In genomic region chr2:26948800-26949199, GRCh38 we compare ENCODE assay signal across 28 cellular contexts.
"Had no signal": no experiment of that assay in that cellular context is flagged by ENCODE, and none has a peak within 500 bp of the region (broad histone marks: within the 10 kb centered on the region; RNA-seq: fewer than 3 reads in every experiment).

No MANE protein-coding gene starts in this region.

- H3K4me1 ChIP-seq: colonic mucosa, foreskin keratinocyte, gastroesophageal sphincter had no signal

- H3K4me3 Mint-ChIP-seq: dendritic cell treated with granulocyte-macrophage colony-stimulating factor and Interleukin-4, amounts not matched to agents 40 ng/mL and 50 ng/mL, for 4 days; effector memory CD8-positive, alpha-beta T cell; endodermal cell had no signal

- H3K27ac Mint-ChIP-seq: dendritic cell treated with granulocyte-macrophage colony-stimulating factor and Interleukin-4, amounts not matched to agents 40 ng/mL and 50 ng/mL, for 4 days; effector memory CD8-positive, alpha-beta T cell; endodermal cell had no signal

- H3K9me3 Mint-ChIP-seq: dendritic cell treated with granulocyte-macrophage colony-stimulating factor and Interleukin-4, amounts not matched to agents 40 ng/mL and 50 ng/mL, for 4 days; effector memory CD8-positive, alpha-beta T cell; endodermal cell had no signal

- H3K9me3 ChIP-seq: colonic mucosa, esophagus muscularis mucosa, esophagus squamous epithelium, gastrocnemius medialis, gastroesophageal sphincter, heart left ventricle, heart right ventricle had no signal

- H3K4me1 Mint-ChIP-seq: endodermal cell had no signal

- ATAC-seq: effector memory CD8-positive, alpha-beta T cell; esophagus mucosa; foreskin keratinocyte; gastrocnemius medialis; gastroesophageal sphincter; heart left ventricle; heart right ventricle had no signal

- H3K27me3 ChIP-seq: colonic mucosa had no signal

- DNase-seq: colonic mucosa; cortex of kidney; dermis blood vessel endothelial cell; dorsolateral prefrontal cortex; effector CD4-positive, alpha-beta T cell; effector CD8-positive, alpha-beta T cell; effector memory CD4-positive, alpha-beta T cell; effector memory CD8-positive, alpha-beta T cell; endodermal cell; erythroblast; esophagus squamous epithelium; foreskin fibroblast; foreskin keratinocyte; foreskin melanocyte; gastrocnemius medialis; glutamatergic neuron; heart left ventricle; heart right ventricle had no signal

- H3K4me3 ChIP-seq: colonic mucosa, coronary artery, dorsolateral prefrontal cortex, esophagus muscularis mucosa, esophagus squamous epithelium, gastrocnemius medialis, gastroesophageal sphincter, heart left ventricle, heart right ventricle had no signal

- FAIRE-seq: colon, endometrium, endothelial cell of umbilical vein, frontal cortex had no signal

- H3K36me3 ChIP-seq: colonic mucosa, esophagus muscularis mucosa, esophagus squamous epithelium, gastrocnemius medialis, gastroesophageal sphincter, heart left ventricle, heart right ventricle had no signal

- H3K27ac ChIP-seq: colonic mucosa, coronary artery, epithelial cell of prostate, esophagus muscularis mucosa, esophagus squamous epithelium, foreskin keratinocyte, gastrocnemius medialis, gastroesophageal sphincter, heart left ventricle, heart right ventricle had no signal
